In genomic region chrX:40058719-40059118, GRCh38 we compare ENCODE assay signal across 1 cellular context.
TF ChIP-seq lines count a peak whose summit lies in the region.

No MANE protein-coding gene starts in this region.

TF ChIP-seq in WTC11, 78 proteins besides CTCF, POLR2A, EP300 and RAD21 (continued from another document):
- TF ChIP-seq ZNF532 (CRISPR knock-in tag; IDR thresholded peaks at IDR 0.05; ENCODE audit: borderline replicate concordance): no peak
- no peak for TF ChIP-seq TEAD1 (CRISPR knock-in tag; IDR thresholded peaks at IDR 0.05)
- no peak for TF ChIP-seq NFE2L1 (CRISPR knock-in tag; IDR thresholded peaks at IDR 0.05)
